In the genomic region with DNA sequence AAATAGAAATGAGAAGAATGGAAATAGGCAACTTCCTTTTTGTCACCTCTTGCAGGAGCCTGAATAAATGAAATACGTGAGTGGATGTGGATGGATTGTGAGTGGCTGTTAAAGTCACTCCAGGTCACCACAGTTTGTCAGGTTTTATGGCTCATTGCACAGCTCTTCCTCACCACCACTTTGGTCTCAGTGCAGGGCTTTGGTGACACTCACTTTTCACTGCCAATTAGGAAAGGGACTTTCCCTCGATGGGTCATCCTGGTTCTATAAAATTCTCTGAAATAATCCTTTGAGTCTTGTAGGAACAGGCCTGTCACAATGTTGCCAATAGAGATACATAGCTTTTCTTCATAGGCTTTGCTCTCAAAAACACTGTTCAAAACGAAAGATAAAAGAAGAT, we compare ENCODE assay signal across 19 cellular contexts.
"Had no signal": no experiment of that assay in that cellular context is flagged by ENCODE, and none has a peak within 500 bp of the region (broad histone marks: within the 10 kb centered on the region; RNA-seq: fewer than 3 reads in every experiment).

No MANE protein-coding gene starts in this region.

- H3K27me3 ChIP-seq: brain microvascular endothelial cell, hepatocyte, neutrophil, right atrium auricular region, tibial artery had no signal

- H3K36me3 ChIP-seq: brain microvascular endothelial cell, lower lobe of right lung, neutrophil, right atrium auricular region, tibial artery had no signal

- H3K79me2 ChIP-seq: hepatocyte had no signal

- H2AFZ ChIP-seq: hepatocyte had no signal

- H3K4me1 ChIP-seq: lower lobe of right lung, right atrium auricular region, tibial artery had no signal

- H3K4me3 ChIP-seq: hepatocyte, lower lobe of right lung, right atrium auricular region, tibial artery had no signal

- H3K4me2 ChIP-seq: hepatocyte had no signal

- H3K9me3 ChIP-seq: lower lobe of right lung, neutrophil, right atrium auricular region, tibial artery had no signal

- DNase-seq: activated CD4-positive, alpha-beta T cell treated with anti-CD3 and anti-CD28 coated beads, Interleukin-2, amount 50 U/mL, for 1 hour; activated CD4-positive, CD25-positive, alpha-beta regulatory T cell treated with anti-CD3 and anti-CD28 coated beads, Interleukin-2, amount 50 U/mL, for 72 hours; activated effector memory CD4-positive, alpha-beta T cell treated with anti-CD3 and anti-CD28 coated beads, Interleukin-2, amount 50 U/mL, for 16 hours; activated naive CD4-positive, alpha-beta T cell treated with anti-CD3 and anti-CD28 coated beads, Interleukin-2, amount 50 U/mL, for 16 hours; activated T-cell treated with anti-CD3 and anti-CD28 coated beads, Interleukin-2, amount 50 U/mL, for 72 hours; aorta; brain microvascular endothelial cell; cortex of kidney; effector CD4-positive, alpha-beta T cell; left colon; lower lobe of right lung; natural killer cell; stimulated activated CD4-positive, alpha-beta T cell treated with anti-CD3 and anti-CD28 coated beads, Interleukin-2, amount 100 ng/mL, for 24 hours; stimulated activated naive CD4-positive, alpha-beta T cell treated with Interleukin-2 at 50 U/mL for 16 hours; T1000; tibial artery had no signal

- H3K27ac ChIP-seq: brain microvascular endothelial cell, hepatocyte, lower lobe of right lung, neutrophil, right atrium auricular region, tibial artery had no signal

- ATAC-seq: activated T-cell treated with anti-CD3 and anti-CD28 coated beads, Interleukin-2, amount 50 U/mL, for 72 hours; left colon; lower lobe of right lung; natural killer cell had no signal
